27 cellular contexts compared by ENCODE assay signal in genomic region chr22:26548984-26549383, GRCh38. TPM values are rescaled to one million over a fixed set of nuclear protein-coding genes. Genes with fewer than 3 reads are reported as not detected.
DNase-seq lines count a peak whose midpoint lies in the region; ATAC-seq and TF ChIP-seq lines count a peak whose summit lies in the region.
"Had no signal": no experiment of that assay in that cellular context is flagged by ENCODE, and none has a peak within 500 bp of the region (broad histone marks: within the 10 kb centered on the region; RNA-seq: fewer than 3 reads in every experiment).

No MANE protein-coding gene starts in this region.

- H3K4me3 ChIP-seq in breast epithelium (no peak overlapping the region), right lobe of liver (no peak overlapping the region)
- H3K4me3 ChIP-seq: spleen, vagina had no signal

- no peaks in the 10 kb centered on the region for H3K36me3 ChIP-seq in breast epithelium
- no peaks in the 10 kb centered on the region for H3K36me3 ChIP-seq in right lobe of liver
- H3K36me3 ChIP-seq: vagina had no signal

- no peaks in the 10 kb centered on the region for H3K9me3 ChIP-seq in breast epithelium
- no peaks in the 10 kb centered on the region for H3K9me3 ChIP-seq in right lobe of liver
- H3K9me3 ChIP-seq: spleen, vagina had no signal

- no peak for TF ChIP-seq CTCF in natural killer cell (IDR thresholded peaks at IDR 0.05)
- no peak for TF ChIP-seq CTCF in breast epithelium (IDR thresholded peaks at IDR 0.05)
- no peak for TF ChIP-seq CTCF in right lobe of liver (IDR thresholded peaks at IDR 0.05)

- no peak for ATAC-seq in natural killer cell
- no peak for ATAC-seq in natural killer cell treated with Interleukin-12 subunit alpha and Interleukin-12 subunit beta and Interleukin-15 and Interleukin-18, amount 100 ng/mL, for 72 hours
- ATAC-seq in right lobe of liver = no peak
- ATAC-seq: HCT116 had no signal

- TF ChIP-seq POLR2A in breast epithelium (IDR thresholded peaks at IDR 0.05) (no peak), right lobe of liver (IDR thresholded peaks at IDR 0.05) (no peak)

- peaks cover 6% of the 10 kb centered on the region for H3K36me3 Mint-ChIP-seq in natural killer cell
- H3K36me3 Mint-ChIP-seq in natural killer cell treated with Interleukin-12 subunit alpha and Interleukin-12 subunit beta and Interleukin-15 and Interleukin-18, amount 100 ng/mL, for 72 hours = peaks cover 12% of the 10 kb centered on the region

- H3K27me3 ChIP-seq in breast epithelium (no peaks in the 10 kb centered on the region), right lobe of liver (no peaks in the 10 kb centered on the region)
- H3K27me3 ChIP-seq: spleen, vagina had no signal

- intact Hi-C loops in natural killer cell (cut with micrococcal nuclease) = loop anchor here (5.0 kb wide), 2 partner anchors 38 to 47 kb away; no protein-coding TSS in a partner anchor
- intact Hi-C loops in breast epithelium (cut with DNase I; ENCODE audit: low total_unique reads) = loop anchor here (5.0 kb wide), 1 partner anchor 87 kb away; no protein-coding TSS in a partner anchor
- intact Hi-C loops in right lobe of liver (cut with DNase I) = no loop called here

- 49% methylated on average over 5 of the region's 6 CpGs for WGBS in right lobe of liver (ENCODE audit: insufficient coverage, low coverage, low lambda C conversion rate, missing lambda C conversion rate)

- no peaks in the 10 kb centered on the region for H3K27me3 Mint-ChIP-seq in natural killer cell (ENCODE audit: low read depth in 2 of 2)
- H3K27me3 Mint-ChIP-seq in natural killer cell treated with Interleukin-12 subunit alpha and Interleukin-12 subunit beta and Interleukin-15 and Interleukin-18, amount 100 ng/mL, for 72 hours = no peaks in the 10 kb centered on the region
- H3K27me3 Mint-ChIP-seq: progenitor cell of endocrine pancreas had no signal

- peaks cover 77 to 85% of the 10 kb centered on the region in 2 donors for H3K4me1 Mint-ChIP-seq in natural killer cell
- peaks cover 53 to 56% of the 10 kb centered on the region in 2 donors for H3K4me1 Mint-ChIP-seq in natural killer cell treated with Interleukin-12 subunit alpha and Interleukin-12 subunit beta and Interleukin-15 and Interleukin-18, amount 100 ng/mL, for 72 hours (ENCODE audit: low read depth in 2 of 2)

- H3K27ac Mint-ChIP-seq in natural killer cell = peak overlapping the region; percentile 81 to 91
- H3K27ac Mint-ChIP-seq in natural killer cell treated with Interleukin-12 subunit alpha and Interleukin-12 subunit beta and Interleukin-15 and Interleukin-18, amount 100 ng/mL, for 72 hours = peak overlapping the region in 1 of 2 donors; percentile 89
- H3K27ac Mint-ChIP-seq: progenitor cell of endocrine pancreas; T-helper 1 cell treated with Interleukin-12 subunit alpha and Interleukin-12 subunit beta and Interleukin-4 antibody, amounts not matched to agents 30 μg/mL and 1 μg/mL, for 36 hours had no signal

- H3K4me1 ChIP-seq in breast epithelium (no peaks in the 10 kb centered on the region), right lobe of liver (peaks cover 0 to 74% (median 16%) of the 10 kb centered on the region in 4 donors)

- H3K27ac ChIP-seq in breast epithelium = peak overlapping the region; percentile 70 to 80
- peak overlapping the region in 2 of 3 donors; percentile 35 to 95 for H3K27ac ChIP-seq in right lobe of liver
- H3K27ac ChIP-seq: spleen, vagina, VCaP had no signal

- no peak overlapping the region for H3K4me3 Mint-ChIP-seq in natural killer cell
- no peak overlapping the region for H3K4me3 Mint-ChIP-seq in natural killer cell treated with Interleukin-12 subunit alpha and Interleukin-12 subunit beta and Interleukin-15 and Interleukin-18, amount 100 ng/mL, for 72 hours
- H3K4me3 Mint-ChIP-seq: T-helper 1 cell treated with Interleukin-12 subunit alpha and Interleukin-12 subunit beta and Interleukin-4 antibody, amounts not matched to agents 30 μg/mL and 1 μg/mL, for 36 hours had no signal

- DNase-seq in natural killer cell (no peak), breast epithelium (ENCODE audit: low spot score in 2 of 2) (peak in 1 of 2 donors; percentile 60), right lobe of liver (no peak), NCI-H774 (lab: John Stamatoyannopoulos, UW) (no peak), SW 1271 (lab: John Stamatoyannopoulos, UW) (no peak), DMS153 (lab: John Stamatoyannopoulos, UW) (no peak)
- DNase-seq in natural killer cell treated with Interleukin-12 subunit alpha and Interleukin-12 subunit beta and Interleukin-15 and Interleukin-18, amount 100 ng/mL, for 72 hours (ENCODE audit: low spot score) = no peak
- DNase-seq in activated CD4-positive, alpha-beta T cell treated with anti-CD3 and anti-CD28 coated beads, Interleukin-2, amount 50 U/mL, for 1 hour = no peak
- DNase-seq: activated CD4-positive, alpha-beta T cell treated with anti-CD3 and anti-CD28 coated beads, Interleukin-2, amount 50 U/mL, for 48 hours; activated naive CD4-positive, alpha-beta T cell; activated T-cell treated with anti-CD3 and anti-CD28 coated beads for 4 hours; amygdala; cerebellar nuclear complex; DMS 273 treated with DMSO at 0.1 percent for 48 hours; effector CD8-positive, alpha-beta T cell; hippocampal formation; kidney glomerular epithelial cell; NCI-H187 treated with DMSO at 0.1 percent for 48 hours; NCI-H524 treated with DMSO at 0.1 percent for 48 hours; SIG-M5; spleen; stimulated activated CD4-positive, alpha-beta T cell treated with anti-CD3 and anti-CD28 coated beads, Interleukin-4, amount 100 ng/mL, for 4 hours had no signal

- H3K9me3 Mint-ChIP-seq in natural killer cell = no peaks in the 10 kb centered on the region
- H3K9me3 Mint-ChIP-seq in natural killer cell treated with Interleukin-12 subunit alpha and Interleukin-12 subunit beta and Interleukin-15 and Interleukin-18, amount 100 ng/mL, for 72 hours = no peaks in the 10 kb centered on the region
- H3K9me3 Mint-ChIP-seq: T-helper 1 cell treated with Interleukin-12 subunit alpha and Interleukin-12 subunit beta and Interleukin-4 antibody, amounts not matched to agents 30 μg/mL and 1 μg/mL, for 36 hours had no signal

RNA-seq across cellular contexts. Expression of gene TFIP11, which starts 36.7 kb away (rescaled TPM):
- total RNA-seq in natural killer cell = 100 to 1,000 TPM; 108 to 131 (median 124) TPM
- 10 to 100 TPM; 56.5 to 57.7 TPM for total RNA-seq in natural killer cell treated with Interleukin-12 subunit alpha and Interleukin-12 subunit beta and Interleukin-15 and Interleukin-18, amount 100 ng/mL, for 72 hours
- total RNA-seq in breast epithelium = 10 to 100 TPM; 27.5 to 34.5 (median 29.0) TPM
- 10 to 100 TPM; 17.0 to 24.1 (median 21.6) TPM for total RNA-seq in right lobe of liver

RNA-seq across cellular contexts. Expression of gene TPST2, which starts 40.9 kb away (rescaled TPM):
- total RNA-seq in natural killer cell (100 to 1,000 TPM; 145 to 206 (median 155) TPM), breast epithelium (10 to 100 TPM; 36.6 to 81.9 (median 59.8) TPM), right lobe of liver (100 to 1,000 TPM in 2 of 6 experiments, 10 to 100 TPM in 4; 53.2 to 117 (median 66.9) TPM)
- 10 to 100 TPM; 43.1 to 43.6 TPM for total RNA-seq in natural killer cell treated with Interleukin-12 subunit alpha and Interleukin-12 subunit beta and Interleukin-15 and Interleukin-18, amount 100 ng/mL, for 72 hours

Comparison
In these comparisons a context has a peak if more than half of its experiments do, and no peak if none do; other contexts are left out.
1. intact Hi-C loops: an anchor here in natural killer cell (5.0 kb wide) and breast epithelium (5.0 kb wide); none called in right lobe of liver.